Comparison of ENCODE assay signal across 16 cellular contexts in the genomic region with DNA sequence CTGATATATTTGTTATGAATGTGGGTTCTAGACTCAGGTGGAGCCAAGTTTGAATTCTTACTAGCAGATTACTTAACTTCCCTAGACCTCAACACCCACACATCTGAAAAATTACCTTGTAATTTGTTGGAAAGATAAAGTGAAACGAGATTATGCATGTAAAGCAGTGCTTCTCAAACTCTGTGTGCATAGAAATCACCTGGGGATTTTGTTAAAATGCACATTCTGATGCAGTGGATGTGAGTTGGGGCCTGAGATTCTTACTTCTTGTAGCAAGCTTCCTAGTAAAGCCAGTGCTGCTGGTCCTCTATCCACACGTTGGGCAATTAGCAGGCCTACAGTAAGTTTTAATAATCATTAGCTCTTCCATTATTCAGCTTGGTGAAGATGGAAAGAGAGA. TPM values are rescaled to one million over a fixed set of nuclear protein-coding genes. Genes with fewer than 3 reads are reported as not detected.
A peak's percentile ranks its signal among the peaks of the same experiment; 100 is the strongest.
DNase-seq lines count a peak whose midpoint lies in the region; ATAC-seq and TF ChIP-seq lines count a peak whose summit lies in the region.
"Had no signal": no experiment of that assay in that cellular context is flagged by ENCODE, and none has a peak within 500 bp of the region (broad histone marks: within the 10 kb centered on the region; RNA-seq: fewer than 3 reads in every experiment).

No MANE protein-coding gene starts in this region.

- DNase-seq in CD4-positive, alpha-beta memory T cell, result no peak
- no peak for DNase-seq in T-helper 17 cell
- DNase-seq in naive thymus-derived CD8-positive, alpha-beta T cell, result no peak
- no peak for DNase-seq in left ventricle myocardium superior
- DNase-seq in trophoblast cell, result no peak
- DNase-seq: BE2C; CD8-positive, alpha-beta memory T cell; DMS53; GF-D8; Kasumi-1 had no signal

- no peak overlapping the region for H2AK5ac ChIP-seq in trophoblast cell (ENCODE audit: low read length)

- TF ChIP-seq POLR2A in GM18505 (IDR thresholded peaks at IDR 0.05; ENCODE audit: borderline replicate concordance, extremely low read depth, insufficient read depth, insufficient read length), result no peak

- peak overlapping the region; percentile 10 to 82 (median 57) for H3K27ac Mint-ChIP-seq in CD4-positive, alpha-beta memory T cell
- H3K27ac Mint-ChIP-seq in T-helper 17 cell, result peak overlapping the region; percentile 91
- H3K27ac Mint-ChIP-seq in naive thymus-derived CD8-positive, alpha-beta T cell, result peak overlapping the region in 8 of 10 donors; percentile 20 to 71 (median 60)

- CTCF ChIA-PET in CD4-positive, alpha-beta memory T cell (lab: Charles Lee; ENCODE audit: partially characterized antibody), result interaction anchor here (1.1 to 4.1 kb wide), 6 partner anchors 9 to 411 kb away, joined by 3 to 29 read pairs (median 4); partner anchors contain the start of gene CEP295

- H3K27me3 ChIP-seq in CD4-positive, alpha-beta memory T cell (ENCODE audit: insufficient read depth, low read length), result no peaks in the 10 kb centered on the region
- no peaks in the 10 kb centered on the region for H3K27me3 ChIP-seq in trophoblast cell (ENCODE audit: insufficient read depth, low read length)
- H3K27me3 ChIP-seq: BE2C had no signal

- H3K4ac ChIP-seq in trophoblast cell (ENCODE audit: low read depth, low read length), result no peak overlapping the region

- H2AFZ ChIP-seq in trophoblast cell (ENCODE audit: insufficient read depth, low read length, poor library complexity), result no peak overlapping the region

- H3K36me3 ChIP-seq in CD4-positive, alpha-beta memory T cell (ENCODE audit: insufficient read depth, low read length), result no peaks in the 10 kb centered on the region
- no peaks in the 10 kb centered on the region for H3K36me3 ChIP-seq in trophoblast cell (ENCODE audit: control insufficient read depth in 1 of 2, insufficient read depth in 2 of 2, low read length in 2 of 2)
- H3K36me3 ChIP-seq: BE2C had no signal

- no peak overlapping the region for H3K18ac ChIP-seq in trophoblast cell (ENCODE audit: low read length)

- no peak overlapping the region for H3K4me2 ChIP-seq in trophoblast cell (ENCODE audit: low read length)

- H3K79me1 ChIP-seq in trophoblast cell (ENCODE audit: low read length), result no peaks in the 10 kb centered on the region

- ATAC-seq in HG02610 (IDR thresholded peaks at IDR 0.05; ENCODE audit: unreplicated experiment) (peak; percentile 57), T-helper 17 cell (no peak), left ventricle myocardium superior (no peak), GM18505 (IDR thresholded peaks at IDR 0.05; ENCODE audit: unreplicated experiment) (no peak)
- ATAC-seq in naive thymus-derived CD8-positive, alpha-beta T cell, result no peak
- ATAC-seq: HCT116, K562 had no signal

- H4K8ac ChIP-seq in trophoblast cell (ENCODE audit: low read depth, low read length), result no peak overlapping the region

- H3K79me2 ChIP-seq in trophoblast cell (ENCODE audit: control insufficient read depth, insufficient read depth, low read length, poor library complexity), result no peaks in the 10 kb centered on the region

- H3K23ac ChIP-seq in trophoblast cell (ENCODE audit: low read length), result no peak overlapping the region

- H3K27ac ChIP-seq in CD4-positive, alpha-beta memory T cell (ENCODE audit: low read depth, low read length), result no peak overlapping the region
- no peak overlapping the region for H3K27ac ChIP-seq in trophoblast cell (ENCODE audit: low read depth, low read length)
- H3K27ac ChIP-seq: C4-2B, HL-60 had no signal

- H4K12ac ChIP-seq in trophoblast cell (ENCODE audit: low read depth, low read length), result no peak overlapping the region

- H3K4me1 Mint-ChIP-seq in CD4-positive, alpha-beta memory T cell, result peaks cover 8 to 14% (median 11%) of the 10 kb centered on the region in 4 donors
- H3K4me1 Mint-ChIP-seq in T-helper 17 cell, result peaks cover 13% of the 10 kb centered on the region
- H3K4me1 Mint-ChIP-seq in naive thymus-derived CD8-positive, alpha-beta T cell, result peaks cover 3 to 12% (median 8%) of the 10 kb centered on the region in 4 donors

- H3K4me3 ChIP-seq in CD4-positive, alpha-beta memory T cell (ENCODE audit: low read length in 2 of 2), result no peak overlapping the region
- H3K4me3 ChIP-seq in trophoblast cell (ENCODE audit: low read depth, low read length), result no peak overlapping the region
- H3K4me3 ChIP-seq: K562 had no signal

- intact Hi-C loops in CD4-positive, alpha-beta memory T cell (cut with micrococcal nuclease), result no loop called here
- intact Hi-C loops in left ventricle myocardium superior (cut with micrococcal nuclease), result no loop called here

- peaks cover 7% of the 10 kb centered on the region for H3K4me1 ChIP-seq in CD4-positive, alpha-beta memory T cell (ENCODE audit: insufficient read depth, low read length)
- H3K4me1 ChIP-seq in trophoblast cell (ENCODE audit: control insufficient read depth in 1 of 2, insufficient read depth in 2 of 2, low read length in 2 of 2), result no peaks in the 10 kb centered on the region
- H3K4me1 ChIP-seq: BE2C had no signal

- H3K9ac ChIP-seq in trophoblast cell (ENCODE audit: low read length), result no peak overlapping the region

- WGBS in trophoblast cell (ENCODE audit: extremely low coverage, insufficient coverage, insufficient read length), result no CpG with 5 or more reads among the region's 2 CpGs

- peaks cover 0 to 2% (median 0%) of the 10 kb centered on the region in 8 donors for H3K9me3 Mint-ChIP-seq in CD4-positive, alpha-beta memory T cell
- H3K9me3 Mint-ChIP-seq in naive thymus-derived CD8-positive, alpha-beta T cell, result no peaks in the 10 kb centered on the region
- H3K9me3 Mint-ChIP-seq: CD8-positive, alpha-beta memory T cell had no signal

- peaks cover 0 to 3% of the 10 kb centered on the region in 2 donors for H3K27me3 Mint-ChIP-seq in CD4-positive, alpha-beta memory T cell
- H3K27me3 Mint-ChIP-seq in T-helper 17 cell, result peaks cover 16% of the 10 kb centered on the region
- H3K27me3 Mint-ChIP-seq in naive thymus-derived CD8-positive, alpha-beta T cell, result peaks cover 5 to 9% (median 6%) of the 10 kb centered on the region in 5 donors

- no peak overlapping the region for H3K14ac ChIP-seq in trophoblast cell (ENCODE audit: low read length)

- H3K36me3 Mint-ChIP-seq in CD4-positive, alpha-beta memory T cell, result no peaks in the 10 kb centered on the region
- peaks cover 4% of the 10 kb centered on the region for H3K36me3 Mint-ChIP-seq in T-helper 17 cell (ENCODE audit: low read depth)
- H3K36me3 Mint-ChIP-seq in naive thymus-derived CD8-positive, alpha-beta T cell, result no peaks in the 10 kb centered on the region
- H3K36me3 Mint-ChIP-seq: CD8-positive, alpha-beta memory T cell had no signal

- POLR2A ChIA-PET in CD4-positive, alpha-beta memory T cell (lab: Charles Lee; ENCODE audit: partially characterized antibody), result interaction anchor here (1.7 to 2.0 kb wide), 2 partner anchors 15 kb away, joined by 8 to 12 read pairs; partner anchors contain the start of gene CEP295
- POLR2A ChIA-PET in naive thymus-derived CD8-positive, alpha-beta T cell (lab: Charles Lee), result no interaction called here

- no peaks in the 10 kb centered on the region for H3K9me3 ChIP-seq in CD4-positive, alpha-beta memory T cell (ENCODE audit: control insufficient read depth in 1 of 2, low read length in 2 of 2)
- H3K9me3 ChIP-seq in T-helper 17 cell (ENCODE audit: control insufficient read depth, low read length, poor library complexity, severe bottlenecking), result no peaks in the 10 kb centered on the region
- H3K9me3 ChIP-seq in trophoblast cell (ENCODE audit: insufficient read depth, low read depth, low read length), result peaks cover 1% of the 10 kb centered on the region
- H3K9me3 ChIP-seq: BE2C had no signal

- H3K4me3 Mint-ChIP-seq in CD4-positive, alpha-beta memory T cell, result peak overlapping the region in 3 of 8 donors; percentile 4 to 44 (median 40)
- no peak overlapping the region for H3K4me3 Mint-ChIP-seq in T-helper 17 cell
- H3K4me3 Mint-ChIP-seq in naive thymus-derived CD8-positive, alpha-beta T cell, result peak overlapping the region in 1 of 10 donors; percentile 36

- no peak overlapping the region for H2BK12ac ChIP-seq in trophoblast cell (ENCODE audit: low read length)

- H4K91ac ChIP-seq in trophoblast cell (ENCODE audit: low read depth, low read length), result no peak overlapping the region

- H2BK5ac ChIP-seq in trophoblast cell (ENCODE audit: low read depth, low read length, poor library complexity), result no peak overlapping the region

- H2BK120ac ChIP-seq in trophoblast cell (ENCODE audit: insufficient read depth, low read length, poor library complexity), result no peak overlapping the region

RNA-seq across cellular contexts. Expression of gene CEP295, which starts 15.1 kb away (rescaled TPM):
- 10 to 100 TPM; 15.4 to 16.7 TPM for total RNA-seq in CD4-positive, alpha-beta memory T cell
- polyA plus RNA-seq in CD4-positive, alpha-beta memory T cell, result 1 to 10 TPM in 1 of 2 donors, under 1 TPM in 1; 0.43 to 2.0 TPM
- 10 to 100 TPM in 1 of 2 donors, 1 to 10 TPM in 1; 9.3 to 11.9 TPM for total RNA-seq in T-helper 17 cell
- total RNA-seq in naive thymus-derived CD8-positive, alpha-beta T cell, result 10 to 100 TPM; 14.9 to 17.8 TPM
- 1 to 10 TPM; 1.1 to 2.0 (median 1.9) TPM for polyA plus RNA-seq in naive thymus-derived CD8-positive, alpha-beta T cell
- 4.2 TPM for total RNA-seq in left ventricle myocardium superior
- 11.1 and 12.4 TPM in 2 replicates for polyA plus RNA-seq in trophoblast cell (2013)
